22 cellular contexts compared by ENCODE assay signal in genomic region chr15:58537033-58537432, GRCh38.
"Had no signal": no experiment of that assay in that cellular context is flagged by ENCODE, and none has a peak within 500 bp of the region (broad histone marks: within the 10 kb centered on the region; RNA-seq: fewer than 3 reads in every experiment).

No MANE protein-coding gene starts in this region.

- ATAC-seq: esophagus mucosa; mucosa of descending colon; natural killer cell treated with Interleukin-12 subunit alpha and Interleukin-12 subunit beta and Interleukin-15 and Interleukin-18, amount 100 ng/mL, for 72 hours; stimulated activated memory B cell treated with anti-CD40 and anti-IgM and Interleukin-4, amounts not matched to agents 10 μg/mL and 1 μg/mL and 100 μg/mL, for 72 hours; stimulated activated naive CD8-positive, alpha-beta T cell treated with anti-CD3 and anti-CD28 coated beads, Interleukin-15, Interleukin-2, amounts not matched to agents 100 U/mL and 50 U/mL, for 24 hours had no signal

- H3K9me3 ChIP-seq: gastrocnemius medialis, mucosa of descending colon, prostate gland, thoracic aorta, tibial nerve, upper lobe of left lung had no signal

- H3K4me1 ChIP-seq: prostate gland, spleen, tibial nerve, upper lobe of left lung had no signal

- H3K36me3 ChIP-seq: gastrocnemius medialis, prostate gland, spleen, thoracic aorta, tibial nerve, upper lobe of left lung had no signal

- H3K27ac ChIP-seq: epithelial cell of prostate, hepatocyte, prostate gland, skin epidermis, spleen, thoracic aorta, tibial nerve, upper lobe of left lung had no signal

- DNase-seq: cerebellar nuclear complex; cortex of kidney; foreskin fibroblast; kidney glomerular epithelial cell; mesenchymal stem cell; mucosa of descending colon; naive B cell; spleen; stimulated activated CD4-positive, alpha-beta T cell treated with anti-CD3 and anti-CD28 coated beads, Interleukin-4, amount 100 ng/mL, for 4 hours; stimulated activated naive CD8-positive, alpha-beta T cell treated with anti-CD3 and anti-CD28 coated beads, Interleukin-15, Interleukin-2, amounts not matched to agents 100 U/mL and 50 U/mL, for 24 hours; upper lobe of left lung had no signal

- H3K4me3 ChIP-seq: gastrocnemius medialis, hepatocyte, lung, mucosa of descending colon, prostate gland, skin epidermis, spleen, thoracic aorta, tibial nerve, upper lobe of left lung had no signal

- H3K27me3 ChIP-seq: gastrocnemius medialis, hepatocyte, spleen, tibial nerve, upper lobe of left lung had no signal
